Comparison of ENCODE assay signal across 9 cellular contexts in genomic region chr6:2902470-2902762, GRCh38. TPM values are rescaled to one million over a fixed set of nuclear protein-coding genes. Genes with fewer than 3 reads are reported as not detected.
DNase-seq lines count a peak whose midpoint lies in the region; ATAC-seq and TF ChIP-seq lines count a peak whose summit lies in the region.
"Had no signal": no experiment of that assay in that cellular context is flagged by ENCODE, and none has a peak within 500 bp of the region (broad histone marks: within the 10 kb centered on the region; RNA-seq: fewer than 3 reads in every experiment).

No MANE protein-coding gene starts in this region.

- no peaks in the 10 kb centered on the region; the same call in 1 of the 2 replicates for H3K27me3 ChIP-seq in H7 (ENCODE audit: control insufficient read depth, insufficient read depth, low read length)
- no peaks in the 10 kb centered on the region for H3K27me3 ChIP-seq in iPS-15b (ENCODE audit: control insufficient read depth, insufficient read depth, low read length)
- peaks cover 0 to 6% (median 0%) of the 10 kb centered on the region in 3 donors for H3K27me3 ChIP-seq in gastrocnemius medialis

- TF ChIP-seq CTCF in gastrocnemius medialis (IDR thresholded peaks at IDR 0.05 in 4 of 5, conservative IDR thresholded peaks at IDR 0.05 in 1 of 5), result no peak

- TF ChIP-seq POLR2A in gastrocnemius medialis (IDR thresholded peaks at IDR 0.05), result no peak

- peak overlapping the region; percentile 82 for H3K9ac ChIP-seq in iPS-15b (ENCODE audit: low read depth, low read length)

- in situ Hi-C loops in gastrocnemius medialis (cut with MboI; ENCODE audit: low sequenced_read_pairs in 4 of 4), result no loop called here

- peaks cover 10% of the 10 kb centered on the region for H3K4me1 ChIP-seq in iPS-15b (ENCODE audit: control insufficient read depth, insufficient read depth, low read length)
- H3K4me1 ChIP-seq in gastrocnemius medialis, result peaks cover 5 to 12% of the 10 kb centered on the region in 2 donors

- H3K4me3 ChIP-seq in H7 (ENCODE audit: insufficient read depth, low read depth, low read length), result peak overlapping the region; percentile 88
- peak overlapping the region; percentile 83 for H3K4me3 ChIP-seq in iPS-15b (ENCODE audit: low read depth, low read length)
- H3K4me3 ChIP-seq in gastrocnemius medialis, result peak overlapping the region; percentile 65 to 78 (median 68)

- H3K36me3 ChIP-seq in H7 (replicated peaks; ENCODE audit: control insufficient read depth, insufficient read depth, low read length) (peaks cover 11% of the 10 kb centered on the region), iPS-15b (ENCODE audit: control insufficient read depth, insufficient read depth, low read length) (peaks cover 25% of the 10 kb centered on the region), gastrocnemius medialis (no peaks in the 10 kb centered on the region)

- H3K9me3 ChIP-seq in iPS-15b (ENCODE audit: control insufficient read depth, insufficient read depth, low read length) (no peaks in the 10 kb centered on the region), gastrocnemius medialis (no peaks in the 10 kb centered on the region)

- DNase-seq in H7 (no peak), amniotic epithelial cell (ENCODE audit: low read depth) (peak; percentile 44), gastrocnemius medialis (no peak), iPS-NIHi11 (ENCODE audit: low spot score) (no peak), germinal center (ENCODE audit: low spot score) (no peak), activated gamma-delta T cell treated with Interleukin-2 at 50 U/mL for 16 hours (no peak)

- ATAC-seq in gastrocnemius medialis, result peak; percentile 19 to 20
- ATAC-seq in HG03469 (IDR thresholded peaks at IDR 0.05; ENCODE audit: unreplicated experiment), result no peak

- H3K27ac ChIP-seq in gastrocnemius medialis, result peak overlapping the region; percentile 80 to 82 (median 82)
- H3K27ac ChIP-seq: epithelial cell of prostate had no signal

- intact Hi-C loops in gastrocnemius medialis (cut with DNase I; ENCODE audit: low total_unique reads), result loop anchor here (2.0 kb wide), 1 partner anchor 56 kb away; no protein-coding TSS in a partner anchor

RNA-seq across cellular contexts. Expression of gene SERPINB9, which starts 0.7 kb away (rescaled TPM):
- total RNA-seq in H7 (2014; rRNA removed; shearing (Covaris generic)), result 46.4 and 57.1 TPM in 2 replicates
- total RNA-seq in gastrocnemius medialis, result 1 to 10 TPM; 1.0 to 2.1 (median 1.6) TPM

Comparison
In these comparisons a context has a peak if more than half of its experiments do, and no peak if none do; other contexts are left out.
1. RNA of gene SERPINB9, which starts 0.7 kb away (total RNA-seq): 46.4 to 57.1 TPM in H7; 1.0 to 2.1 TPM in gastrocnemius medialis; every median in the first group is over 10 times any median in the second.
2. Peak in every context shown above with its lines, with median percentiles within 50 percentile points of each other: H3K4me3 ChIP-seq.